ENCODE assay signal across 8 cellular contexts in genomic region chr3:4830586-4830914, GRCh38.
DNase-seq lines count a peak whose midpoint lies in the region; ATAC-seq, FAIRE-seq and TF ChIP-seq lines count a peak whose summit lies in the region.

No MANE protein-coding gene starts in this region.

- intact Hi-C loops in activated T-helper 2 cell treated with anti-CD3 and anti-CD28 coated beads, Interferon-gamma antibody, Interleukin-2, Interleukin-4, amounts not matched to agents 10 μg/mL and 5 μg/mL and 100 μg/mL, durations not matched to agents 14 hours and 24 hours and 36 hours (cut with micrococcal nuclease) = loop anchor here (2.0 to 10.0 kb wide), 4 partner anchors 90 to 436 kb away; no protein-coding TSS in a partner anchor
- intact Hi-C loops in head of caudate nucleus (cut with DNase I) = no loop called here

- H3K27me3 Mint-ChIP-seq in activated CD4-positive, alpha-beta T cell treated with anti-CD3 and anti-CD28 coated beads, Interleukin-2, amount 10 ng/mL, durations not matched to agents 7 days and 5 days = no peaks in the 10 kb centered on the region
- no peaks in the 10 kb centered on the region for H3K27me3 Mint-ChIP-seq in activated T-helper 2 cell treated with anti-CD3 and anti-CD28 coated beads, Interferon-gamma antibody, Interleukin-2, Interleukin-4, amounts not matched to agents 10 μg/mL and 5 μg/mL and 100 μg/mL, durations not matched to agents 14 hours and 24 hours and 36 hours (ENCODE audit: low read depth)
- no peaks in the 10 kb centered on the region for H3K27me3 Mint-ChIP-seq in memory B cell

- H3K4me3 ChIP-seq in thoracic aorta = peak overlapping the region; percentile 29

- no peaks in the 10 kb centered on the region for H3K9me3 ChIP-seq in thoracic aorta

- peaks cover 95% of the 10 kb centered on the region for H3K4me1 Mint-ChIP-seq in activated CD4-positive, alpha-beta T cell treated with anti-CD3 and anti-CD28 coated beads, Interleukin-2, amount 10 ng/mL, durations not matched to agents 7 days and 5 days
- peaks cover 88% of the 10 kb centered on the region for H3K4me1 Mint-ChIP-seq in activated T-helper 2 cell treated with anti-CD3 and anti-CD28 coated beads, Interferon-gamma antibody, Interleukin-2, Interleukin-4, amounts not matched to agents 10 μg/mL and 5 μg/mL and 100 μg/mL, durations not matched to agents 14 hours and 24 hours and 36 hours (ENCODE audit: low read depth)
- peaks cover 50% of the 10 kb centered on the region for H3K4me1 Mint-ChIP-seq in memory B cell

- peak overlapping the region; percentile 98 for H3K27ac Mint-ChIP-seq in activated CD4-positive, alpha-beta T cell treated with anti-CD3 and anti-CD28 coated beads, Interleukin-2, amount 10 ng/mL, durations not matched to agents 7 days and 5 days
- peak overlapping the region; percentile 100 for H3K27ac Mint-ChIP-seq in activated T-helper 2 cell treated with anti-CD3 and anti-CD28 coated beads, Interferon-gamma antibody, Interleukin-2, Interleukin-4, amounts not matched to agents 10 μg/mL and 5 μg/mL and 100 μg/mL, durations not matched to agents 14 hours and 24 hours and 36 hours
- peak overlapping the region; percentile 93 for H3K27ac Mint-ChIP-seq in memory B cell

- CTCF ChIA-PET in activated CD4-positive, alpha-beta T cell treated with anti-CD3 and anti-CD28 coated beads, Interleukin-2, amount 10 ng/mL, durations not matched to agents 7 days and 5 days (lab: Charles Lee) = interaction anchor here (0.5 to 1.1 kb wide), 6 partner anchors 9 to 150 kb away, joined by 3 to 7 read pairs (median 3); no protein-coding TSS in a partner anchor

- peak overlapping the region; percentile 65 to 75 for H3K27ac ChIP-seq in thoracic aorta

- no peak for FAIRE-seq in D721Med (lab: Jason Lieb, UNC)

- no peaks in the 10 kb centered on the region for H3K36me3 ChIP-seq in thoracic aorta

- no peaks in the 10 kb centered on the region for H3K9me3 Mint-ChIP-seq in activated CD4-positive, alpha-beta T cell treated with anti-CD3 and anti-CD28 coated beads, Interleukin-2, amount 10 ng/mL, durations not matched to agents 7 days and 5 days
- H3K9me3 Mint-ChIP-seq in activated T-helper 2 cell treated with anti-CD3 and anti-CD28 coated beads, Interferon-gamma antibody, Interleukin-2, Interleukin-4, amounts not matched to agents 10 μg/mL and 5 μg/mL and 100 μg/mL, durations not matched to agents 14 hours and 24 hours and 36 hours = no peaks in the 10 kb centered on the region
- H3K9me3 Mint-ChIP-seq in memory B cell = no peaks in the 10 kb centered on the region

- TF ChIP-seq CTCF in thoracic aorta (IDR thresholded peaks at IDR 0.05) = no peak
- no peak for TF ChIP-seq CTCF in D721Med (IDR thresholded peaks at IDR 0.05; ENCODE audit: insufficient read depth, missing control alignments)

- peaks cover 63% of the 10 kb centered on the region for H3K36me3 Mint-ChIP-seq in activated CD4-positive, alpha-beta T cell treated with anti-CD3 and anti-CD28 coated beads, Interleukin-2, amount 10 ng/mL, durations not matched to agents 7 days and 5 days (ENCODE audit: low read depth)
- peaks cover 76% of the 10 kb centered on the region for H3K36me3 Mint-ChIP-seq in activated T-helper 2 cell treated with anti-CD3 and anti-CD28 coated beads, Interferon-gamma antibody, Interleukin-2, Interleukin-4, amounts not matched to agents 10 μg/mL and 5 μg/mL and 100 μg/mL, durations not matched to agents 14 hours and 24 hours and 36 hours (ENCODE audit: low read depth)
- peaks cover 27% of the 10 kb centered on the region for H3K36me3 Mint-ChIP-seq in memory B cell

- peak overlapping the region; percentile 80 for H3K4me3 Mint-ChIP-seq in activated CD4-positive, alpha-beta T cell treated with anti-CD3 and anti-CD28 coated beads, Interleukin-2, amount 10 ng/mL, durations not matched to agents 7 days and 5 days
- peak overlapping the region; percentile 92 for H3K4me3 Mint-ChIP-seq in activated T-helper 2 cell treated with anti-CD3 and anti-CD28 coated beads, Interferon-gamma antibody, Interleukin-2, Interleukin-4, amounts not matched to agents 10 μg/mL and 5 μg/mL and 100 μg/mL, durations not matched to agents 14 hours and 24 hours and 36 hours (ENCODE audit: low read depth)
- peak overlapping the region; percentile 82 for H3K4me3 Mint-ChIP-seq in memory B cell

- no peaks in the 10 kb centered on the region for H3K27me3 ChIP-seq in thoracic aorta (replicated peaks; ENCODE audit: insufficient read depth)

- peaks cover 18 to 57% of the 10 kb centered on the region in 2 donors for H3K4me1 ChIP-seq in thoracic aorta (ENCODE audit: control insufficient read depth in 1 of 2, low read depth in 2 of 2)

- ATAC-seq in memory B cell (ENCODE audit: low read depth) = no peak
- ATAC-seq in thoracic aorta (ENCODE audit: insufficient number of reproducible peaks, low FRiP score, low read depth) = no peak
- no peak for ATAC-seq in GM21723 (IDR thresholded peaks at IDR 0.05; ENCODE audit: unreplicated experiment)

- POLR2A ChIA-PET in activated CD4-positive, alpha-beta T cell treated with anti-CD3 and anti-CD28 coated beads, Interleukin-2, amount 10 ng/mL, durations not matched to agents 7 days and 5 days (lab: Charles Lee) = interaction anchor here (0.9 kb wide), 1 partner anchor 150 kb away, joined by 3 read pairs; no protein-coding TSS in a partner anchor

- peak; percentile 20 for DNase-seq in activated CD4-positive, alpha-beta T cell treated with anti-CD3 and anti-CD28 coated beads, Interleukin-2, amount 10 ng/mL, durations not matched to agents 7 days and 5 days
- no peak for DNase-seq in activated CD4-positive, alpha-beta T cell treated with anti-CD3 and anti-CD28 coated beads, Interleukin-2, amount 50 U/mL, for 48 hours
- no peak for DNase-seq in activated T-helper 2 cell treated with anti-CD3 and anti-CD28 coated beads, Interferon-gamma antibody, Interleukin-2, Interleukin-4, amounts not matched to agents 10 μg/mL and 5 μg/mL and 100 μg/mL, durations not matched to agents 14 hours and 24 hours and 36 hours (ENCODE audit: low spot score)
- DNase-seq in memory B cell (ENCODE audit: low spot score in 2 of 2) (no peak), thoracic aorta (ENCODE audit: low spot score) (no peak), D721Med (ENCODE audit: insufficient read length, low spot score) (no peak), head of caudate nucleus (no peak)
